In the genomic region with DNA sequence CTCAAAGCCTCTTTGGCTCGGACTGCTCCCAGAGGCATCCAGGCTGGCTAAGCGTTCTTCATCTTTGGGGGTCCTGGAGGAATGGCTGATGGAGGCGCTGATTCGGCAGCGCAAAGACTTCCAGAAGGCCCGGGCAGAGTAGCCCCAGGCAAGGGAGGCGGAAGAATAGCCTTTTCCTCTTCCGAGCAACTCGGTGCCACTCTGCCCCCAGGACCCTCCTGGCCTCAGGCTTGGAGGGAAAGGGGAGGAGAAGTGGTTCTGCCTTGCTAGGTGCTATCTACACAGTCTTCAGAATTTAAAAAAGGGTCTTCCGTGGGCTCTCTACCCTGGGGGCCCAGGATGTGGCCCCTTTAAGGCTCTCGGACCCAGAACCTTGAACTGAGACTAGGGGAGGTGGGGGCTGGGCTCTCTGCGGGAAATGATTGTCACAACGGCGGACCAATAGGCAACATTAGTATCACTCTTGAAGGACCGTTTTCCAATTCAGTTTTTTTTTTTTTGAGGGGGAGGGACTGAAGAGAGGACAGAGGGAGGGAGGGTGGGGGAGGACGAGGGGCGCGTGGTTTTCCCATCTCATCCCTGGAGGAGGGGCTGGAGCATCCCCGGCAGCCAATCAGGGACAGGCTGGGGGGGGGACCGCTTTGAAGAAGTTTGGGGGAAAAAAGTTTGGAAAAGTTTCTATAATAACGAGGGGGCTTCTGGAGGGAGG, we compare ENCODE assay signal across 8 cellular contexts. TPM values are rescaled to one million over a fixed set of nuclear protein-coding genes. Genes with fewer than 3 reads are reported as not detected.
DNase-seq lines count a peak whose midpoint lies in the region; ATAC-seq and TF ChIP-seq lines count a peak whose summit lies in the region.

A gene (plus strand): TSS at position 679 of the 709 bp plus-strand sequence. CDS start 157 bp downstream, outside the sequence.

- H3K9me2 ChIP-seq in OCI-LY1 (ENCODE audit: low read depth, low read length) = no peaks in the 10 kb centered on the region

- H3K9me3 ChIP-seq in OCI-LY1 (ENCODE audit: low read length) (no peaks in the 10 kb centered on the region), skeletal muscle tissue (ENCODE audit: control insufficient read depth in 3 of 3, low read length in 3 of 3) (no peaks in the 10 kb centered on the region)

- H3K9ac ChIP-seq in OCI-LY1 (ENCODE audit: low read length) = peak within 1 kb of the TSS; percentile 75
- peak within 1 kb of the TSS; percentile 71 to 77 (median 72) for H3K9ac ChIP-seq in skeletal muscle tissue (ENCODE audit: low read depth in 1 of 3, low read length in 3 of 3)

- ATAC-seq in HG03378 (IDR thresholded peaks at IDR 0.05; ENCODE audit: unreplicated experiment) (peak; percentile 16), GM21717 (IDR thresholded peaks at IDR 0.05; ENCODE audit: unreplicated experiment) (no peak)

- H3K4me2 ChIP-seq in OCI-LY1 (ENCODE audit: low read length) = peak within 1 kb of the TSS; percentile 89

- DNase-seq in GDM1 (lab: John Stamatoyannopoulos, UW) (peak; percentile 65), cardiac fibroblast (ENCODE audit: low read depth in 2 of 2) (peak; percentile 98 to 99), iPS-NIHi11 (ENCODE audit: low spot score) (peak; percentile 78)
- no peak for DNase-seq in activated CD4-positive, alpha-beta T cell treated with anti-CD3 and anti-CD28 coated beads for 1 hour

- no peaks in the 10 kb centered on the region for H3F3A ChIP-seq in OCI-LY1 (ENCODE audit: insufficient read depth, low read length)

- no peak within 1 kb of the TSS for H2AFZ ChIP-seq in OCI-LY1 (ENCODE audit: low read length)

- H3K4me3 ChIP-seq in OCI-LY1 (ENCODE audit: low read depth, low read length, poor library complexity, severe bottlenecking) (peak within 1 kb of the TSS; percentile 68), cardiac fibroblast (replicated peaks in 1 of 2; ENCODE audit: low read depth in 2 of 2, low read length in 2 of 2) (peak within 1 kb of the TSS; percentile 83 to 88), skeletal muscle tissue (ENCODE audit: low read length in 3 of 3) (peak within 1 kb of the TSS; percentile 59 to 78 (median 67))

- no peaks in the 10 kb centered on the region for H4K20me1 ChIP-seq in OCI-LY1 (ENCODE audit: insufficient read depth, low read length)

- TF ChIP-seq CTCF in OCI-LY1 (IDR thresholded peaks at IDR 0.05; ENCODE audit: low read length) = no peak
- TF ChIP-seq CTCF in cardiac fibroblast (IDR thresholded peaks at IDR 0.05; ENCODE audit: low read depth, low read length) = no peak

- H3K27me3 ChIP-seq in OCI-LY1 (ENCODE audit: insufficient read depth, low read length) (no peaks in the 10 kb centered on the region), skeletal muscle tissue (ENCODE audit: control insufficient read depth in 3 of 3, insufficient read depth in 3 of 3, low read length in 3 of 3) (peaks cover 16 to 27% (median 25%) of the 10 kb centered on the region in 3 donors)

- H3K79me2 ChIP-seq in OCI-LY1 (ENCODE audit: insufficient read depth, low read length) = no peaks in the 10 kb centered on the region

- H3K36me3 ChIP-seq in OCI-LY1 (ENCODE audit: insufficient read depth, low read length) (no peaks in the 10 kb centered on the region), skeletal muscle tissue (ENCODE audit: control insufficient read depth in 3 of 3, insufficient read depth in 3 of 3, low read length in 3 of 3) (no peaks in the 10 kb centered on the region)

- H3K27ac ChIP-seq in OCI-LY1 (ENCODE audit: low read depth, low read length, poor library complexity, severe bottlenecking) (peak within 1 kb of the TSS; percentile 96), skeletal muscle tissue (ENCODE audit: low read depth, low read length) (peak within 1 kb of the TSS; percentile 89)

- H3K4me1 ChIP-seq in OCI-LY1 (ENCODE audit: insufficient read depth, low read length, severe bottlenecking) (peaks cover 38% of the 10 kb centered on the region), skeletal muscle tissue (ENCODE audit: control insufficient read depth in 3 of 3, insufficient read depth in 3 of 3, low read length in 3 of 3) (peaks cover 12 to 20% (median 18%) of the 10 kb centered on the region in 3 donors)

RNA-seq across cellular contexts. Expression of the gene that starts here (rescaled TPM):
- 21.4 TPM for total RNA-seq in skeletal muscle tissue
